Comparison of ENCODE assay signal across 12 cellular contexts in the genomic region with DNA sequence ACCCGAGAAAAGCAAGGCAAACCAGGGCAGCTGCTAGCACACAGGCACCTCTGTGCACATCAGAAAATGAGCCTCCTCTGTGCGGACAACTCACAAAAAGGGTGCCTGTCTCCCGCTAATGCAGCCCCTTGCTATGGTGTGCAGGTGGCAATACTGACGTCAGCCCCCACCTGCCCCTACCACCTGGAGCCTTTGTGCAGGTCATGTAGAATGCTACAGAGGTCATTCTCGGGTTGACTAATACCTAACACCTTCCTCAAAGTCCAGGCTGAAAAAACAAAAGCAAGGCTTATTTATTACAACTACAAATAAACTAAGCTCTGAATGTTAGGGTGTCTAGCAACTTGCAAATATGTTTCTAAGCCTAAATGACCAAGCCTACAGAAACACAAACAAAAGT. TPM values are rescaled to one million over a fixed set of nuclear protein-coding genes. Genes with fewer than 3 reads are reported as not detected.
DNase-seq lines count a peak whose midpoint lies in the region; ATAC-seq and TF ChIP-seq lines count a peak whose summit lies in the region.
"Had no signal": no experiment of that assay in that cellular context is flagged by ENCODE, and none has a peak within 500 bp of the region (broad histone marks: within the 10 kb centered on the region; RNA-seq: fewer than 3 reads in every experiment).

No MANE protein-coding gene starts in this region.

- ATAC-seq in GM18505 (IDR thresholded peaks at IDR 0.05; ENCODE audit: unreplicated experiment) (peak; percentile 41), GM21515 (IDR thresholded peaks at IDR 0.05; ENCODE audit: unreplicated experiment) (peak; percentile 43), mucosa of descending colon (peak; percentile 28)
- ATAC-seq: gastroesophageal sphincter had no signal

- no peaks in the 10 kb centered on the region for H3K9me3 ChIP-seq in mucosa of descending colon
- H3K9me3 ChIP-seq in BE2C: no peaks in the 10 kb centered on the region
- H3K9me3 ChIP-seq: gastroesophageal sphincter had no signal

- peaks cover 6% of the 10 kb centered on the region for H3K4me1 ChIP-seq in mucosa of descending colon (ENCODE audit: low read depth)
- H3K4me1 ChIP-seq in BE2C: peaks cover 5% of the 10 kb centered on the region; the same call in 1 of the 2 replicates

- H3K4me1 Mint-ChIP-seq in IgD-negative memory B cell: peaks cover 70 to 77% (median 77%) of the 10 kb centered on the region in 3 donors
- peaks cover 21% of the 10 kb centered on the region for H3K4me1 Mint-ChIP-seq in osteocyte (ENCODE audit: unreplicated experiment)

- CTCF ChIA-PET in RWPE1 (lab: Yijun Ruan, JAX): interaction anchor here (0.6 kb wide), 1 partner anchor 723 kb away, joined by 5 read pairs; no protein-coding TSS in a partner anchor

- H3K36me3 ChIP-seq in mucosa of descending colon (ENCODE audit: low read depth) (no peaks in the 10 kb centered on the region), BE2C (no peaks in the 10 kb centered on the region; the same call in 1 of the 2 replicates)
- H3K36me3 ChIP-seq: gastroesophageal sphincter had no signal

- H3K27me3 ChIP-seq in BE2C: no peaks in the 10 kb centered on the region
- H3K27me3 ChIP-seq: gastroesophageal sphincter had no signal

- no peaks in the 10 kb centered on the region for H3K27me3 Mint-ChIP-seq in IgD-negative memory B cell
- no peaks in the 10 kb centered on the region for H3K27me3 Mint-ChIP-seq in osteocyte (ENCODE audit: unreplicated experiment)

- POLR2A ChIA-PET in RWPE1 (lab: Yijun Ruan, JAX; ENCODE audit: low non-redundant PET): no interaction called here

- H3K9me3 Mint-ChIP-seq in IgD-negative memory B cell: no peaks in the 10 kb centered on the region
- no peaks in the 10 kb centered on the region for H3K9me3 Mint-ChIP-seq in osteocyte (ENCODE audit: unreplicated experiment)
- H3K9me3 Mint-ChIP-seq: nephron; T-helper 1 cell treated with Interleukin-12 subunit alpha and Interleukin-12 subunit beta and Interleukin-4 antibody, amounts not matched to agents 30 μg/mL and 1 μg/mL, for 36 hours had no signal

- H3K4me3 ChIP-seq in mucosa of descending colon (no peak overlapping the region), BE2C (ENCODE audit: low read depth, low read length) (no peak overlapping the region)
- H3K4me3 ChIP-seq: gastroesophageal sphincter had no signal

- no peak overlapping the region for H3K27ac ChIP-seq in RWPE1

- no peak for TF ChIP-seq CTCF in mucosa of descending colon (IDR thresholded peaks at IDR 0.05)
- no peak for TF ChIP-seq CTCF in RWPE1 (conservative IDR thresholded peaks at IDR 0.05; ENCODE audit: low read depth)
- TF ChIP-seq CTCF in osteocyte (IDR thresholded peaks at IDR 0.05): no peak
- no peak for TF ChIP-seq CTCF in BE2C (IDR thresholded peaks at IDR 0.05; ENCODE audit: low read depth, low read length)

- no peak for TF ChIP-seq POLR2A in GM18505 (IDR thresholded peaks at IDR 0.05; ENCODE audit: borderline replicate concordance, extremely low read depth, insufficient read depth, insufficient read length)

- intact Hi-C loops in mucosa of descending colon (cut with DNase I, micrococcal nuclease): no loop called here

- H3K4me3 Mint-ChIP-seq in IgD-negative memory B cell (peak overlapping the region in 3 of 4 donors; percentile 6 to 79 (median 55)), osteocyte (ENCODE audit: unreplicated experiment) (no peak overlapping the region)
- H3K4me3 Mint-ChIP-seq: nephron; T-helper 1 cell treated with Interleukin-12 subunit alpha and Interleukin-12 subunit beta and Interleukin-4 antibody, amounts not matched to agents 30 μg/mL and 1 μg/mL, for 36 hours had no signal

- no peak for DNase-seq in mucosa of descending colon
- no peak for DNase-seq in RWPE1 (ENCODE audit: low spot score)
- no peak for DNase-seq in osteocyte (ENCODE audit: extremely low spot score, unreplicated experiment)
- no peak for DNase-seq in BE2C
- DNase-seq: stimulated activated CD4-positive, alpha-beta T cell treated with anti-CD3 and anti-CD28 coated beads, Interleukin-12 subunit alpha, Interleukin-12 subunit beta, amount 100 ng/mL, for 4 hours; stimulated activated CD8-positive, alpha-beta memory T cell treated with anti-CD3 and anti-CD28 coated beads, Interleukin-4, amount 100 ng/mL, for 48 hours had no signal

- H3K36me3 Mint-ChIP-seq in IgD-negative memory B cell: peaks cover 19% of the 10 kb centered on the region
- peaks cover 4% of the 10 kb centered on the region for H3K36me3 Mint-ChIP-seq in osteocyte (ENCODE audit: unreplicated experiment)

- H3K27ac Mint-ChIP-seq in IgD-negative memory B cell (peak overlapping the region; percentile 56 to 83 (median 70)), osteocyte (ENCODE audit: unreplicated experiment) (no peak overlapping the region)
- H3K27ac Mint-ChIP-seq: nephron; T-helper 1 cell treated with Interleukin-12 subunit alpha and Interleukin-12 subunit beta and Interleukin-4 antibody, amounts not matched to agents 30 μg/mL and 1 μg/mL, for 36 hours had no signal

RNA-seq across cellular contexts. Expression of gene PIP4K2A, which starts 13.9 kb away (rescaled TPM):
- 43.2 TPM for polyA plus RNA-seq in IgD-negative memory B cell
- total RNA-seq in mucosa of descending colon (10 to 100 TPM; 17.2 to 29.4 (median 21.2) TPM), osteocyte (41.1 and 52.7 TPM in 2 replicates)
- 21.6 TPM for polyA plus RNA-seq in BE2C (2012; ENCODE audit: insufficient read depth, insufficient read length, low read depth)
